Comparison of ENCODE assay signal across 1 cellular context in the genomic region with DNA sequence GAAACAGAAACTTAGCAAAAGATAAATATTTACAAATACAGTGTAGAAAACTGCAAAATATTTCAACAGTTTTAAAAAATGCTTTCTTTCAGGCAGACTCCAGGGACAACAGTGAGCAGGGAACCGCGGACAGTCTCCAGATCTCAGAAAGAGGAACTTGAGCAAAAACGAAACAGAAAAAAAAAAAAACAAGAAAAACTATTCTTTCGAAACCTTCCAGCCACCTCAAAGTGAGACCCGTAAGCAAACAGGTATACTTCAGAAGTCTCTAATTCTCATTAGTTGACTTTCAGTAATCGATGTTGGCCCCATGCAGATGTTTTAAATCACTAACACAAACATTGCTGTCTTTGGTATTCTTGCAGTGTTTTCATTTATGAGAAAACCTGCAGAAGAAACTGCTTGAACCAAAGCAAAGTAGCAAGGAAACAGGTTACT.
TF ChIP-seq lines count a peak whose summit lies in the region.

No MANE protein-coding gene starts in this region.

TF ChIP-seq in GM12878, 131 proteins besides CTCF, POLR2A, EP300 and RAD21 (continued from another document):
- TF ChIP-seq RCOR1 (conservative IDR thresholded peaks at IDR 0.05; ENCODE audit: low read depth, low read length) = peak; percentile 89; the same call in 1 of the 2 replicates
- TF ChIP-seq BCL11A (IDR thresholded peaks at IDR 0.05; ENCODE audit: low read depth, low read length) = peak; percentile 80
- TF ChIP-seq, protein P1, sequence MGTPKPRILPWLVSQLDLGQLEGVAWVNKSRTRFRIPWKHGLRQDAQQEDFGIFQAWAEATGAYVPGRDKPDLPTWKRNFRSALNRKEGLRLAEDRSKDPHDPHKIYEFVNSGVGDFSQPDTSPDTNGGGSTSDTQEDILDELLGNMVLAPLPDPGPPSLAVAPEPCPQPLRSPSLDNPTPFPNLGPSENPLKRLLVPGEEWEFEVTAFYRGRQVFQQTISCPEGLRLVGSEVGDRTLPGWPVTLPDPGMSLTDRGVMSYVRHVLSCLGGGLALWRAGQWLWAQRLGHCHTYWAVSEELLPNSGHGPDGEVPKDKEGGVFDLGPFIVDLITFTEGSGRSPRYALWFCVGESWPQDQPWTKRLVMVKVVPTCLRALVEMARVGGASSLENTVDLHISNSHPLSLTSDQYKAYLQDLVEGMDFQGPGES (IDR thresholded peaks at IDR 0.05) = no peak
- TF ChIP-seq HCFC1 (IDR thresholded peaks at IDR 0.05; ENCODE audit: low read length) = no peak
- TF ChIP-seq, protein P2, sequence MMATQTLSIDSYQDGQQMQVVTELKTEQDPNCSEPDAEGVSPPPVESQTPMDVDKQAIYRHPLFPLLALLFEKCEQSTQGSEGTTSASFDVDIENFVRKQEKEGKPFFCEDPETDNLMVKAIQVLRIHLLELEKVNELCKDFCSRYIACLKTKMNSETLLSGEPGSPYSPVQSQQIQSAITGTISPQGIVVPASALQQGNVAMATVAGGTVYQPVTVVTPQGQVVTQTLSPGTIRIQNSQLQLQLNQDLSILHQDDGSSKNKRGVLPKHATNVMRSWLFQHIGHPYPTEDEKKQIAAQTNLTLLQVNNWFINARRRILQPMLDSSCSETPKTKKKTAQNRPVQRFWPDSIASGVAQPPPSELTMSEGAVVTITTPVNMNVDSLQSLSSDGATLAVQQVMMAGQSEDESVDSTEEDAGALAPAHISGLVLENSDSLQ (IDR thresholded peaks at IDR 0.05) = peak; percentile 28; the same call in 1 of the 2 replicates
- TF ChIP-seq, protein P3, sequence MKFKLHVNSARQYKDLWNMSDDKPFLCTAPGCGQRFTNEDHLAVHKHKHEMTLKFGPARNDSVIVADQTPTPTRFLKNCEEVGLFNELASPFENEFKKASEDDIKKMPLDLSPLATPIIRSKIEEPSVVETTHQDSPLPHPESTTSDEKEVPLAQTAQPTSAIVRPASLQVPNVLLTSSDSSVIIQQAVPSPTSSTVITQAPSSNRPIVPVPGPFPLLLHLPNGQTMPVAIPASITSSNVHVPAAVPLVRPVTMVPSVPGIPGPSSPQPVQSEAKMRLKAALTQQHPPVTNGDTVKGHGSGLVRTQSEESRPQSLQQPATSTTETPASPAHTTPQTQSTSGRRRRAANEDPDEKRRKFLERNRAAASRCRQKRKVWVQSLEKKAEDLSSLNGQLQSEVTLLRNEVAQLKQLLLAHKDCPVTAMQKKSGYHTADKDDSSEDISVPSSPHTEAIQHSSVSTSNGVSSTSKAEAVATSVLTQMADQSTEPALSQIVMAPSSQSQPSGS (IDR thresholded peaks at IDR 0.05; ENCODE audit: low read length) = peak; percentile 67
- TF ChIP-seq, protein P4, sequence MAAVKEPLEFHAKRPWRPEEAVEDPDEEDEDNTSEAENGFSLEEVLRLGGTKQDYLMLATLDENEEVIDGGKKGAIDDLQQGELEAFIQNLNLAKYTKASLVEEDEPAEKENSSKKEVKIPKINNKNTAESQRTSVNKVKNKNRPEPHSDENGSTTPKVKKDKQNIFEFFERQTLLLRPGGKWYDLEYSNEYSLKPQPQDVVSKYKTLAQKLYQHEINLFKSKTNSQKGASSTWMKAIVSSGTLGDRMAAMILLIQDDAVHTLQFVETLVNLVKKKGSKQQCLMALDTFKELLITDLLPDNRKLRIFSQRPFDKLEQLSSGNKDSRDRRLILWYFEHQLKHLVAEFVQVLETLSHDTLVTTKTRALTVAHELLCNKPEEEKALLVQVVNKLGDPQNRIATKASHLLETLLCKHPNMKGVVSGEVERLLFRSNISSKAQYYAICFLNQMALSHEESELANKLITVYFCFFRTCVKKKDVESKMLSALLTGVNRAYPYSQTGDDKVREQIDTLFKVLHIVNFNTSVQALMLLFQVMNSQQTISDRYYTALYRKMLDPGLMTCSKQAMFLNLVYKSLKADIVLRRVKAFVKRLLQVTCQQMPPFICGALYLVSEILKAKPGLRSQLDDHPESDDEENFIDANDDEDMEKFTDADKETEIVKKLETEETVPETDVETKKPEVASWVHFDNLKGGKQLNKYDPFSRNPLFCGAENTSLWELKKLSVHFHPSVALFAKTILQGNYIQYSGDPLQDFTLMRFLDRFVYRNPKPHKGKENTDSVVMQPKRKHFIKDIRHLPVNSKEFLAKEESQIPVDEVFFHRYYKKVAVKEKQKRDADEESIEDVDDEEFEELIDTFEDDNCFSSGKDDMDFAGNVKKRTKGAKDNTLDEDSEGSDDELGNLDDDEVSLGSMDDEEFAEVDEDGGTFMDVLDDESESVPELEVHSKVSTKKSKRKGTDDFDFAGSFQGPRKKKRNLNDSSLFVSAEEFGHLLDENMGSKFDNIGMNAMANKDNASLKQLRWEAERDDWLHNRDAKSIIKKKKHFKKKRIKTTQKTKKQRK (IDR thresholded peaks at IDR 0.05; ENCODE audit: low read depth, low read length) = no peak
- peak; percentile 85 for TF ChIP-seq JUNB (IDR thresholded peaks at IDR 0.05)
- TF ChIP-seq ESRRA (IDR thresholded peaks at IDR 0.05; ENCODE audit: low read length) = no peak
- TF ChIP-seq NFYA (IDR thresholded peaks at IDR 0.05; ENCODE audit: borderline replicate concordance, low read depth, low read length) = no peak
- TF ChIP-seq CEBPB (IDR thresholded peaks at IDR 0.05; ENCODE audit: borderline replicate concordance in 1 of 2, low read depth in 2 of 2, low read length in 2 of 2) = no peak
- peak; percentile 70 for TF ChIP-seq DPF2 (IDR thresholded peaks at IDR 0.05)
- peak; percentile 81 for TF ChIP-seq ATF7 (IDR thresholded peaks at IDR 0.05; ENCODE audit: low read depth)
- no peak for TF ChIP-seq ZZZ3 (IDR thresholded peaks at IDR 0.05; ENCODE audit: control insufficient read depth, insufficient read length, low read depth)
- TF ChIP-seq SUPT20H (IDR thresholded peaks at IDR 0.05; ENCODE audit: borderline replicate concordance, control insufficient read depth, low read depth, low read length) = no peak
- TF ChIP-seq YBX1 (IDR thresholded peaks at IDR 0.05) = no peak
- no peak for TF ChIP-seq KLF5 (IDR thresholded peaks at IDR 0.05; ENCODE audit: partially characterized antibody)
- no peak for TF ChIP-seq LARP7 (IDR thresholded peaks at IDR 0.05)
- TF ChIP-seq, protein P5, sequence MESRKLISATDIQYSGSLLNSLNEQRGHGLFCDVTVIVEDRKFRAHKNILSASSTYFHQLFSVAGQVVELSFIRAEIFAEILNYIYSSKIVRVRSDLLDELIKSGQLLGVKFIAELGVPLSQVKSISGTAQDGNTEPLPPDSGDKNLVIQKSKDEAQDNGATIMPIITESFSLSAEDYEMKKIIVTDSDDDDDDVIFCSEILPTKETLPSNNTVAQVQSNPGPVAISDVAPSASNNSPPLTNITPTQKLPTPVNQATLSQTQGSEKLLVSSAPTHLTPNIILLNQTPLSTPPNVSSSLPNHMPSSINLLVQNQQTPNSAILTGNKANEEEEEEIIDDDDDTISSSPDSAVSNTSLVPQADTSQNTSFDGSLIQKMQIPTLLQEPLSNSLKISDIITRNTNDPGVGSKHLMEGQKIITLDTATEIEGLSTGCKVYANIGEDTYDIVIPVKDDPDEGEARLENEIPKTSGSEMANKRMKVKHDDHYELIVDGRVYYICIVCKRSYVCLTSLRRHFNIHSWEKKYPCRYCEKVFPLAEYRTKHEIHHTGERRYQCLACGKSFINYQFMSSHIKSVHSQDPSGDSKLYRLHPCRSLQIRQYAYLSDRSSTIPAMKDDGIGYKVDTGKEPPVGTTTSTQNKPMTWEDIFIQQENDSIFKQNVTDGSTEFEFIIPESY (IDR thresholded peaks at IDR 0.05) = no peak
- TF ChIP-seq ZNF217 (IDR thresholded peaks at IDR 0.05) = peak; percentile 95
- no peak for TF ChIP-seq HDAC2 (IDR thresholded peaks at IDR 0.05)
- TF ChIP-seq, protein P6, sequence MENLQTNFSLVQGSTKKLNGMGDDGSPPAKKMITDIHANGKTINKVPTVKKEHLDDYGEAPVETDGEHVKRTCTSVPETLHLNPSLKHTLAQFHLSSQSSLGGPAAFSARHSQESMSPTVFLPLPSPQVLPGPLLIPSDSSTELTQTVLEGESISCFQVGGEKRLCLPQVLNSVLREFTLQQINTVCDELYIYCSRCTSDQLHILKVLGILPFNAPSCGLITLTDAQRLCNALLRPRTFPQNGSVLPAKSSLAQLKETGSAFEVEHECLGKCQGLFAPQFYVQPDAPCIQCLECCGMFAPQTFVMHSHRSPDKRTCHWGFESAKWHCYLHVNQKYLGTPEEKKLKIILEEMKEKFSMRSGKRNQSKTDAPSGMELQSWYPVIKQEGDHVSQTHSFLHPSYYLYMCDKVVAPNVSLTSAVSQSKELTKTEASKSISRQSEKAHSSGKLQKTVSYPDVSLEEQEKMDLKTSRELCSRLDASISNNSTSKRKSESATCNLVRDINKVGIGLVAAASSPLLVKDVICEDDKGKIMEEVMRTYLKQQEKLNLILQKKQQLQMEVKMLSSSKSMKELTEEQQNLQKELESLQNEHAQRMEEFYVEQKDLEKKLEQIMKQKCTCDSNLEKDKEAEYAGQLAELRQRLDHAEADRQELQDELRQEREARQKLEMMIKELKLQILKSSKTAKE (IDR thresholded peaks at IDR 0.05; ENCODE audit: low read depth, poor library complexity, severe bottlenecking) = peak; percentile 84
- TF ChIP-seq HDGF (IDR thresholded peaks at IDR 0.05) = no peak
- TF ChIP-seq MYB (IDR thresholded peaks at IDR 0.05; ENCODE audit: borderline replicate concordance, low read depth, low read length) = no peak
- no peak for TF ChIP-seq SP1 (IDR thresholded peaks at IDR 0.05; ENCODE audit: low read depth, low read length)
